Comparison of ENCODE assay signal across 16 cellular contexts in genomic region chr5:96331210-96331609, GRCh38.
DNase-seq lines count a peak whose midpoint lies in the region; ATAC-seq and TF ChIP-seq lines count a peak whose summit lies in the region.
"Had no signal": no experiment of that assay in that cellular context is flagged by ENCODE, and none has a peak within 500 bp of the region (broad histone marks: within the 10 kb centered on the region; RNA-seq: fewer than 3 reads in every experiment).

No MANE protein-coding gene starts in this region.

- no peaks in the 10 kb centered on the region for H3K4me1 ChIP-seq in lower lobe of right lung

- H3K4me3 ChIP-seq in NB4 (ENCODE audit: low read depth, low read length) (no peak overlapping the region), choroid plexus epithelial cell (ENCODE audit: low read depth, low read length) (no peak overlapping the region), lower lobe of right lung (no peak overlapping the region)
- H3K4me3 ChIP-seq: mucosa of descending colon had no signal

- no peaks in the 10 kb centered on the region for H3K9me3 ChIP-seq in lower lobe of right lung
- H3K9me3 ChIP-seq: mucosa of descending colon had no signal

- DNase-seq in Ammon's horn (ENCODE audit: low spot score) (peak; percentile 42), NB4 (ENCODE audit: low read depth) (peak; percentile 68), choroid plexus epithelial cell (ENCODE audit: low read depth) (peak; percentile 52), lower lobe of right lung (no peak), Right ventricle myocardium inferior (ENCODE audit: missing footprints) (no peak), NCI-H1694 treated with DMSO at 0.1 percent for 48 hours (lab: John Stamatoyannopoulos, UW) (no peak)
- DNase-seq: activated CD4-positive, alpha-beta memory T cell treated with anti-CD3 and anti-CD28 coated beads for 36 hours; aorta; islet precursor cell; NCI-H2029 treated with DMSO at 0.1 percent for 48 hours; NCI-H69; T1000 had no signal

- ATAC-seq in lower lobe of right lung (peak; percentile 51 to 69), Right ventricle myocardium inferior (no peak), HG02981 (IDR thresholded peaks at IDR 0.05; ENCODE audit: unreplicated experiment) (no peak), HG02798 (IDR thresholded peaks at IDR 0.05; ENCODE audit: poor library complexity, unreplicated experiment) (no peak)
- ATAC-seq: activated T-helper 17 cell treated with anti-CD3 and anti-CD28 coated beads, Interleukin-2, amount 50 U/mL, for 72 hours had no signal

- H3K27me3 ChIP-seq in lower lobe of right lung (ENCODE audit: low read depth) = no peaks in the 10 kb centered on the region

- H3K36me3 ChIP-seq in lower lobe of right lung = no peaks in the 10 kb centered on the region

- intact Hi-C loops in lower lobe of right lung (cut with DNase I) (no loop called here), Right ventricle myocardium inferior (cut with DNase I) (loop anchor here (5.0 to 10.0 kb wide), 3 partner anchors 84 to 546 kb away; no protein-coding TSS in a partner anchor)

- no peak overlapping the region for H3K27ac ChIP-seq in lower lobe of right lung

- TF ChIP-seq CTCF in NB4 (IDR thresholded peaks at IDR 0.05; ENCODE audit: low read depth, low read length) (no peak), choroid plexus epithelial cell (conservative IDR thresholded peaks at IDR 0.05; ENCODE audit: low read depth, low read length) (no peak), lower lobe of right lung (IDR thresholded peaks at IDR 0.05) (no peak)

- no peak for TF ChIP-seq POLR2A in NB4 (IDR thresholded peaks at IDR 0.05; ENCODE audit: extremely low read depth, insufficient read length)

Comparison
In these comparisons a context has a peak if more than half of its experiments do, and no peak if none do; other contexts are left out.
1. DNase-seq: peak in Ammon's horn (single experiment), NB4 (single experiment) and choroid plexus epithelial cell (single experiment); none in lower lobe of right lung (single experiment), Right ventricle myocardium inferior (single experiment) and NCI-H1694 treated with DMSO at 0.1 percent for 48 hours (single experiment).
2. ATAC-seq: peak in lower lobe of right lung (2 of 2); none in Right ventricle myocardium inferior (single experiment), HG02981 (single experiment) and HG02798 (single experiment).